In genomic region chr1:95092891-95093290, GRCh38 we compare ENCODE assay signal across 10 cellular contexts. TPM values are rescaled to one million over a fixed set of nuclear protein-coding genes. Genes with fewer than 3 reads are reported as not detected.
A peak's percentile ranks its signal among the peaks of the same experiment; 100 is the strongest.
DNase-seq lines count a peak whose midpoint lies in the region; ATAC-seq, FAIRE-seq and TF ChIP-seq lines count a peak whose summit lies in the region.
"Not testable (repeated sequence)": the region's sequence is repeated elsewhere in the genome, so short reads cannot be mapped to it uniquely, and the experiment has no call there.
"Had no signal": no experiment of that assay in that cellular context is flagged by ENCODE, and none has a peak within 500 bp of the region (broad histone marks: within the 10 kb centered on the region; RNA-seq: fewer than 3 reads in every experiment).

No MANE protein-coding gene starts in this region.

- not testable (repeated sequence) for H3K4me2 ChIP-seq in IMR-90 (ENCODE audit: low read depth, low read length); astrocyte (ENCODE audit: low read length); mammary epithelial cell (ENCODE audit: insufficient read depth, low read depth, low read length)
- H3K4me2 ChIP-seq in OCI-LY3 (ENCODE audit: low read length) = peak overlapping the region; percentile 21

- not testable (repeated sequence) for H3K9me3 ChIP-seq in IMR-90 (ENCODE audit: control insufficient read depth, insufficient read depth, low read length); OCI-LY3 (ENCODE audit: insufficient read depth, low read length); astrocyte (ENCODE audit: insufficient read depth, low read depth, low read length); mammary epithelial cell (replicated peaks; ENCODE audit: insufficient read depth, low read length)

- POLR2A ChIA-PET in IMR-90 (lab: Charles Lee; ENCODE audit: unreplicated experiment) = not testable (repeated sequence)

- H3K56ac ChIP-seq in IMR-90 (ENCODE audit: extremely low read depth, insufficient read depth, low read length) = not testable (repeated sequence)

- CTCF ChIA-PET in IMR-90 (lab: Yijun Ruan, JAX) = not testable (repeated sequence)
- CTCF ChIA-PET in mammary epithelial cell (lab: Charles Lee; ENCODE audit: low non-redundant PET) = interaction anchor here (0.6 kb wide), 1 partner anchor 141 kb away, joined by 3 read pairs; no protein-coding TSS in a partner anchor

- ATAC-seq in IMR-90 (ENCODE audit: low read depth) = not testable (repeated sequence)

- H3K27ac ChIP-seq in IMR-90 (ENCODE audit: insufficient read depth, low read length); astrocyte (ENCODE audit: low read depth, low read length); mammary epithelial cell (ENCODE audit: insufficient read depth, low read depth, low read length): not testable (repeated sequence)
- H3K27ac ChIP-seq in OCI-LY3 (ENCODE audit: low read length) = peak overlapping the region; percentile 23; the same call in 1 of the 2 replicates

- H3K27me3 ChIP-seq in IMR-90 (ENCODE audit: control insufficient read depth, insufficient read depth, low read length); OCI-LY3 (ENCODE audit: low read depth, low read length); astrocyte (ENCODE audit: insufficient read depth, low read length); mammary epithelial cell (ENCODE audit: insufficient read depth, low read length): not testable (repeated sequence)

- DNase-seq in EH (ENCODE audit: low read depth) = peak; percentile 4
- DNase-seq in IMR-90 = peak; percentile 38
- DNase-seq in astrocyte (ENCODE audit: low read depth) = peak; percentile 20
- peak; percentile 45 for DNase-seq in mammary epithelial cell
- DNase-seq in fibroblast of mammary gland (ENCODE audit: low read depth) = peak; percentile 30
- DNase-seq in iris pigment epithelial cell (ENCODE audit: low read depth) = peak; percentile 48
- DNase-seq in renal cortical epithelial cell (ENCODE audit: low read depth) = peak; percentile 75

- H3K4me3 Mint-ChIP-seq in astrocyte (ENCODE audit: unreplicated experiment) = not testable (repeated sequence)

- not testable (repeated sequence) for BruUV-seq in IMR-90 (replicated peaks; lab: Mats Ljungman, UMichigan); mammary epithelial cell (replicated peaks; lab: Mats Ljungman, UMichigan)

- not testable (repeated sequence) for H2AK5ac ChIP-seq in IMR-90 (ENCODE audit: low read depth, low read length)

- H4K8ac ChIP-seq in IMR-90 (ENCODE audit: low read depth in 2 of 2, low read length in 2 of 2) = not testable (repeated sequence)

- dilution Hi-C loops in IMR-90 (cut with HindIII; ENCODE audit: low sequenced_read_pairs, unreplicated experiment); mammary epithelial cell (cut with HindIII; ENCODE audit: low sequenced_read_pairs): not testable (repeated sequence)

- not testable (repeated sequence) for H2BK20ac ChIP-seq in IMR-90 (ENCODE audit: low read depth, low read length)

- not testable (repeated sequence) for H3K9me3 Mint-ChIP-seq in astrocyte (ENCODE audit: unreplicated experiment)

- H3K4me1 ChIP-seq in IMR-90 (ENCODE audit: control insufficient read depth, insufficient read depth, low read length); astrocyte (ENCODE audit: insufficient read depth, low read length); mammary epithelial cell (ENCODE audit: insufficient read depth, low read length): not testable (repeated sequence)
- peaks cover 48% of the 10 kb centered on the region for H3K4me1 ChIP-seq in OCI-LY3 (ENCODE audit: low read length)

- in situ Hi-C loops in IMR-90 (cut with MboI; ENCODE audit: low sequenced_read_pairs) = not testable (repeated sequence)
- in situ Hi-C loops in mammary epithelial cell (cut with MboI; ENCODE audit: low sequenced_read_pairs in 2 of 2) = loop anchor here in 1 of 2 donors (25.0 kb wide), 1 partner anchor 144 kb away; the partner anchor contains the start of gene RWDD3

- not testable (repeated sequence) for H2AFZ ChIP-seq in IMR-90 (replicated peaks; ENCODE audit: low read length, poor library complexity); OCI-LY3 (ENCODE audit: low read depth, low read length); astrocyte (ENCODE audit: low read depth, low read length); mammary epithelial cell (ENCODE audit: low read depth, low read length)

- TF ChIP-seq CTCF in IMR-90 (conservative IDR thresholded peaks at IDR 0.05; ENCODE audit: low read depth, low read length); OCI-LY3 (IDR thresholded peaks at IDR 0.05; ENCODE audit: low read depth, low read length); astrocyte (IDR thresholded peaks at IDR 0.05; ENCODE audit: insufficient read depth, low read depth, low read length); mammary epithelial cell (conservative IDR thresholded peaks at IDR 0.05 in 1 of 2, IDR thresholded peaks at IDR 0.05 in 1 of 2; ENCODE audit: extremely low read depth in 1 of 2, insufficient read depth in 1 of 2, low read depth in 1 of 2, low read length in 2 of 2); fibroblast of mammary gland (conservative IDR thresholded peaks at IDR 0.05; ENCODE audit: control insufficient read depth, insufficient read depth, low read depth, low read length): not testable (repeated sequence)

- TF ChIP-seq POLR2A in IMR-90 (IDR thresholded peaks at IDR 0.05; ENCODE audit: low read depth, low read length) = not testable (repeated sequence)

- H4K20me1 ChIP-seq in IMR-90 (ENCODE audit: insufficient read depth, low read length); OCI-LY3 (ENCODE audit: insufficient read depth, low read length); astrocyte (ENCODE audit: insufficient read depth, low read length); mammary epithelial cell (ENCODE audit: insufficient read depth, low read length): not testable (repeated sequence)

- TF ChIP-seq RAD21 in IMR-90 (IDR thresholded peaks at IDR 0.05; ENCODE audit: low read length) = not testable (repeated sequence)

- H3K23ac ChIP-seq in IMR-90 (ENCODE audit: low read depth, low read length) = not testable (repeated sequence)

- not testable (repeated sequence) for H3K27ac Mint-ChIP-seq in astrocyte (ENCODE audit: unreplicated experiment)

- intact Hi-C loops in IMR-90 (cut with micrococcal nuclease); mammary epithelial cell (cut with micrococcal nuclease): not testable (repeated sequence)

- not testable (repeated sequence) for H3K27me3 Mint-ChIP-seq in astrocyte (ENCODE audit: low read depth, unreplicated experiment)

- H2AK9ac ChIP-seq in IMR-90 (replicated peaks; ENCODE audit: low read depth, low read length, poor library complexity) = not testable (repeated sequence)

- H3K79me1 ChIP-seq in IMR-90 (ENCODE audit: low read depth in 1 of 2, low read length in 2 of 2) = not testable (repeated sequence)

- not testable (repeated sequence) for H3K36me3 Mint-ChIP-seq in astrocyte (ENCODE audit: low read depth, unreplicated experiment)

- H2BK5ac ChIP-seq in IMR-90 (ENCODE audit: low read depth, low read length, poor library complexity, severe bottlenecking) = not testable (repeated sequence)

- not testable (repeated sequence) for H3K36me3 ChIP-seq in IMR-90 (ENCODE audit: control insufficient read depth, insufficient read depth, low read length); OCI-LY3 (replicated peaks; ENCODE audit: low read depth, low read length); astrocyte (ENCODE audit: insufficient read depth, low read length); mammary epithelial cell (ENCODE audit: insufficient read depth, low read length)

- H3K4ac ChIP-seq in IMR-90 (ENCODE audit: low read depth, low read length) = not testable (repeated sequence)

- H3K14ac ChIP-seq in IMR-90 (replicated peaks; ENCODE audit: low read depth, low read length) = not testable (repeated sequence)

- FAIRE-seq in astrocyte (lab: Jason Lieb, UNC) = not testable (repeated sequence)

- not testable (repeated sequence) for H2BK15ac ChIP-seq in IMR-90 (ENCODE audit: low read depth, low read length)

- H3K9ac ChIP-seq in IMR-90 (ENCODE audit: low read depth, low read length); OCI-LY3 (ENCODE audit: low read length); astrocyte (ENCODE audit: low read length); mammary epithelial cell (ENCODE audit: insufficient read depth, low read length): not testable (repeated sequence)

- not testable (repeated sequence) for H3K9me1 ChIP-seq in IMR-90 (ENCODE audit: insufficient read depth, low read length)

- not testable (repeated sequence) for H3K18ac ChIP-seq in IMR-90 (ENCODE audit: low read depth, low read length)

- not testable (repeated sequence) for H4K5ac ChIP-seq in IMR-90 (ENCODE audit: low read depth, low read length)

- not testable (repeated sequence) for H3K79me2 ChIP-seq in OCI-LY3 (ENCODE audit: low read length); astrocyte (ENCODE audit: insufficient read depth, low read length); mammary epithelial cell (ENCODE audit: insufficient read depth, low read length)

- H3K4me1 Mint-ChIP-seq in astrocyte (ENCODE audit: low read depth, unreplicated experiment) = not testable (repeated sequence)

- not testable (repeated sequence) for H4K91ac ChIP-seq in IMR-90 (ENCODE audit: insufficient read depth, low read depth, low read length)

- H3K4me3 ChIP-seq in IMR-90 (ENCODE audit: insufficient read depth, low read depth, low read length); OCI-LY3 (ENCODE audit: low read length); astrocyte (ENCODE audit: insufficient read depth, low read depth, low read length); mammary epithelial cell (replicated peaks in 1 of 3; ENCODE audit: insufficient read depth in 1 of 3, low read depth in 2 of 3, low read length in 3 of 3); fibroblast of mammary gland (ENCODE audit: control insufficient read depth, low read depth, low read length): not testable (repeated sequence)

- not testable (repeated sequence) for H2BK120ac ChIP-seq in IMR-90 (ENCODE audit: low read depth, low read length)

RNA-seq across cellular contexts. Expression of gene ALG14, which starts 20.1 kb away (rescaled TPM):
- 1.4 and 2.0 TPM in 2 replicates for total RNA-seq in IMR-90 (2012; rRNA removed)
- 1.6 and 1.7 TPM in 2 replicates for polyA plus RNA-seq in IMR-90 (2012; rRNA removed)
- polyA plus RNA-seq in IMR-90 (2012; cell fraction: cytosol; rRNA removed) = 1.2 and 2.0 TPM in 2 replicates
- 0.60 and 0.75 TPM in 2 replicates for polyA plus RNA-seq in IMR-90 (2012; cell fraction: nucleus; rRNA removed; ENCODE audit: low replicate concordance)
- total RNA-seq in astrocyte = 6.9 and 8.1 TPM in 2 replicates
- total RNA-seq in mammary epithelial cell = 1 to 10 TPM; 1.2 to 6.5 TPM
- 2.0 TPM for polyA plus RNA-seq in mammary epithelial cell
- polyA minus RNA-seq in mammary epithelial cell = 0.31 TPM
- total RNA-seq in renal cortical epithelial cell = 1.5 and 1.7 TPM in 2 replicates

RNA-seq across cellular contexts. Expression of gene TLCD4, which starts 24.3 kb away (rescaled TPM):
- total RNA-seq in IMR-90 (2012; rRNA removed) = 0.36 and 0.83 TPM in 2 replicates
- 0.16 and 0.22 TPM in 2 replicates for polyA plus RNA-seq in IMR-90 (2012; rRNA removed)
- 0.03 and 0.04 TPM in 2 replicates for polyA plus RNA-seq in IMR-90 (2012; cell fraction: cytosol; rRNA removed)
- 0.01 and 0.14 TPM in 2 replicates for polyA plus RNA-seq in IMR-90 (2012; cell fraction: nucleus; rRNA removed; ENCODE audit: low replicate concordance)
- total RNA-seq in astrocyte = 0.99 and 1.8 TPM in 2 replicates
- total RNA-seq in mammary epithelial cell = 1 to 10 TPM in 1 of 2 donors, under 1 TPM in 1; 0.73 to 2.3 TPM
- polyA plus RNA-seq in mammary epithelial cell = 0.18 TPM
- polyA minus RNA-seq in mammary epithelial cell = 0.57 TPM
- total RNA-seq in renal cortical epithelial cell = 9.5 and 16.7 TPM in 2 replicates
- total RNA-seq: CD4-positive, CD25-positive, alpha-beta regulatory T cell had no signal
- polyA plus RNA-seq: CD8-positive, alpha-beta memory T cell had no signal

Comparison
In these comparisons a context has a peak if more than half of its experiments do, and no peak if none do; other contexts are left out.
1. DNase-seq: peak in every context shown above with its lines; median percentile 75 in renal cortical epithelial cell; 48 in iris pigment epithelial cell; 45 in mammary epithelial cell; 38 in IMR-90; 30 in fibroblast of mammary gland; 20 in astrocyte; 4 in EH.